In the genomic region with DNA sequence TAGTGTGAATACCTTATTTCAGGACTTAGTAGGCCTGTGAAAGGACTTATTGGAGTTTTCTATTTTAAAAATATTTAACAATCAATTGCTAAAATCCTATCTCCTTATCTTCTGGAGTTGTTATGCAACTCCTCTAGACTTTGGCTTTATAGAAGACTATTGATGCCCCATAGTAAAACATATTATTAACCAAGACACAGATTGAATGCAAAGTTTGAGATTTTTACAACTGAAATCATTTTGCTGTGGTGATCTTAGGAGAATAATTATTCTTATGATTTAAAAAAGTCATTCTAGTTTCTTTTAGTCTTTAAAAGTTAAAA, we compare ENCODE assay signal across 27 cellular contexts. TPM values are rescaled to one million over a fixed set of nuclear protein-coding genes. Genes with fewer than 3 reads are reported as not detected.
DNase-seq lines count a peak whose midpoint lies in the region; ATAC-seq and TF ChIP-seq lines count a peak whose summit lies in the region.
"Had no signal": no experiment of that assay in that cellular context is flagged by ENCODE, and none has a peak within 500 bp of the region (broad histone marks: within the 10 kb centered on the region; RNA-seq: fewer than 3 reads in every experiment).

No MANE protein-coding gene starts in this region.

- H3K27ac ChIP-seq in heart right ventricle (peak overlapping the region in 8 of 10 donors; percentile 8 to 98 (median 92)), PC-9 (no peak overlapping the region), dorsolateral prefrontal cortex (peak overlapping the region in 48 of 59 donors; percentile 1 to 98 (median 74)), thoracic aorta (peak overlapping the region; percentile 69 to 99), lower lobe of right lung (no peak overlapping the region)
- H3K27ac ChIP-seq: HL-60, SJCRH30, stomach, tibial nerve had no signal

- no peak for ATAC-seq in heart right ventricle
- no peak for ATAC-seq in Right ventricle myocardium inferior
- ATAC-seq in thoracic aorta (ENCODE audit: insufficient number of reproducible peaks, low FRiP score, low read depth): no peak
- no peak for ATAC-seq in lower lobe of right lung
- ATAC-seq: activated CD8-positive, alpha-beta memory T cell treated with anti-CD3 and anti-CD28 coated beads, Interleukin-2, amount 10 ng/mL, durations not matched to agents 7 days and 5 days; activated T-cell treated with anti-CD3 and anti-CD28 coated beads, Interleukin-2, amount 50 U/mL, for 4 hours; HCT116 had no signal

- H3K9me3 ChIP-seq in heart right ventricle (no peaks in the 10 kb centered on the region), PC-9 (ENCODE audit: insufficient read depth, low read depth) (no peaks in the 10 kb centered on the region), thoracic aorta (no peaks in the 10 kb centered on the region), lower lobe of right lung (no peaks in the 10 kb centered on the region)
- H3K9me3 ChIP-seq: pancreas, SJCRH30, stomach, tibial nerve had no signal

- H3K9me3 Mint-ChIP-seq in progenitor cell of endocrine pancreas (ENCODE audit: low read depth): no peaks in the 10 kb centered on the region
- H3K9me3 Mint-ChIP-seq: activated CD4-positive, alpha-beta T cell treated with anti-CD3 and anti-CD28 coated beads, Interleukin-2, amount 10 ng/mL, durations not matched to agents 24 days and 14 days; activated naive CD8-positive, alpha-beta T cell treated with anti-CD3 and anti-CD28 coated beads for 36 hours; activated T-cell treated with anti-CD3 and anti-CD28 coated beads, Interleukin-2, amount 50 U/mL, for 4 hours; dendritic cell treated with granulocyte-macrophage colony-stimulating factor and Interleukin-4, amounts not matched to agents 40 ng/mL and 50 ng/mL, for 4 days; memory B cell; nephron had no signal

- POLR2A ChIA-PET in PC-9 (lab: Charles Lee; ENCODE audit: unreplicated experiment): no interaction called here

- H3K27ac Mint-ChIP-seq in progenitor cell of endocrine pancreas: no peak overlapping the region
- H3K27ac Mint-ChIP-seq: activated CD4-positive, alpha-beta T cell treated with anti-CD3 and anti-CD28 coated beads, Interleukin-2, amount 10 ng/mL, durations not matched to agents 24 days and 14 days; activated CD8-positive, alpha-beta memory T cell treated with anti-CD3 and anti-CD28 coated beads, Interleukin-2, amount 10 ng/mL, durations not matched to agents 7 days and 5 days; activated naive CD8-positive, alpha-beta T cell treated with anti-CD3 and anti-CD28 coated beads for 36 hours; dendritic cell treated with granulocyte-macrophage colony-stimulating factor and Interleukin-4, amounts not matched to agents 40 ng/mL and 50 ng/mL, for 4 days; memory B cell; nephron had no signal

- H3K4me1 ChIP-seq in heart right ventricle (peaks cover 3 to 51% (median 19%) of the 10 kb centered on the region in 9 donors), PC-9 (replicated peaks; ENCODE audit: insufficient read depth) (peaks cover 4% of the 10 kb centered on the region), thoracic aorta (ENCODE audit: control insufficient read depth in 1 of 2, low read depth in 2 of 2) (peaks cover 36 to 62% of the 10 kb centered on the region in 2 donors), lower lobe of right lung (peaks cover 16% of the 10 kb centered on the region)
- H3K4me1 ChIP-seq: SJCRH30 had no signal

- no peak overlapping the region for H3K4me2 ChIP-seq in PC-9

- H3K36me3 ChIP-seq in heart right ventricle (peaks cover 0 to 49% (median 0%) of the 10 kb centered on the region in 9 donors), PC-9 (ENCODE audit: low read depth) (no peaks in the 10 kb centered on the region), thoracic aorta (peaks cover 8% of the 10 kb centered on the region), lower lobe of right lung (no peaks in the 10 kb centered on the region)
- H3K36me3 ChIP-seq: pancreas, SJCRH30 had no signal

- no peaks in the 10 kb centered on the region for H3K36me3 Mint-ChIP-seq in progenitor cell of endocrine pancreas (ENCODE audit: insufficient read depth)
- H3K36me3 Mint-ChIP-seq: activated CD8-positive, alpha-beta memory T cell treated with anti-CD3 and anti-CD28 coated beads, Interleukin-2, amount 10 ng/mL, durations not matched to agents 7 days and 5 days; activated naive CD8-positive, alpha-beta T cell treated with anti-CD3 and anti-CD28 coated beads for 36 hours; memory B cell had no signal

- BruUV-seq in PC-9 (replicated peaks; lab: Mats Ljungman, UMichigan): no TSS peak

- H3F3A ChIP-seq in PC-9 (ENCODE audit: insufficient read depth, low read depth): peaks cover 8% of the 10 kb centered on the region; the same call in 1 of the 2 replicates

- peak overlapping the region in 8 of 10 donors; percentile 65 to 87 (median 78) for H3K4me3 ChIP-seq in heart right ventricle
- no peak overlapping the region for H3K4me3 ChIP-seq in PC-9
- peak overlapping the region in 28 of 59 donors; percentile 1 to 91 (median 74) for H3K4me3 ChIP-seq in dorsolateral prefrontal cortex
- peak overlapping the region; percentile 98 for H3K4me3 ChIP-seq in thoracic aorta
- no peak overlapping the region for H3K4me3 ChIP-seq in lower lobe of right lung
- H3K4me3 ChIP-seq: pancreas, SJCRH30, stomach, tibial nerve had no signal

- peaks cover 0 to 84% (median 0%) of the 10 kb centered on the region in 7 donors for H3K27me3 ChIP-seq in heart right ventricle
- H3K27me3 ChIP-seq in PC-9 (ENCODE audit: insufficient read depth, low read depth): no peaks in the 10 kb centered on the region
- peaks cover 0 to 40% (median 7%) of the 10 kb centered on the region in 45 donors for H3K27me3 ChIP-seq in dorsolateral prefrontal cortex
- H3K27me3 ChIP-seq in thoracic aorta (replicated peaks; ENCODE audit: insufficient read depth): no peaks in the 10 kb centered on the region
- H3K27me3 ChIP-seq in lower lobe of right lung (ENCODE audit: low read depth): peaks cover 52% of the 10 kb centered on the region

- DNase-seq in heart right ventricle: no peak
- no peak for DNase-seq in Right ventricle myocardium inferior (ENCODE audit: missing footprints)
- no peak for DNase-seq in PC-9
- no peak for DNase-seq in dorsolateral prefrontal cortex
- DNase-seq in thoracic aorta (ENCODE audit: low spot score): no peak
- no peak for DNase-seq in putamen (ENCODE audit: low spot score)
- no peak for DNase-seq in progenitor cell of endocrine pancreas (ENCODE audit: low spot score, unreplicated experiment)
- no peak for DNase-seq in lower lobe of right lung
- DNase-seq: activated CD4-positive, alpha-beta T cell treated with anti-CD3 and anti-CD28 coated beads, Interleukin-2, amount 10 ng/mL, durations not matched to agents 24 days and 14 days; activated CD8-positive, alpha-beta memory T cell treated with anti-CD3 and anti-CD28 coated beads, Interleukin-2, amount 10 ng/mL, durations not matched to agents 7 days and 5 days; activated gamma-delta T cell; activated naive CD8-positive, alpha-beta T cell treated with anti-CD3 and anti-CD28 coated beads for 36 hours; activated T-cell treated with anti-CD3 and anti-CD28 coated beads, Interleukin-2, amount 50 U/mL, for 4 hours; aorta; foreskin melanocyte; NCI-H1417 treated with DMSO at 0.1 percent for 48 hours; NCI-H2107; stomach; T-helper 9 cell had no signal

- peaks cover 27% of the 10 kb centered on the region for H3K4me1 Mint-ChIP-seq in progenitor cell of endocrine pancreas (ENCODE audit: low read depth)

- CTCF ChIA-PET in PC-9 (lab: Charles Lee): interaction anchor here (0.7 kb wide), 1 partner anchor 438 kb away, joined by 3 read pairs; no protein-coding TSS in a partner anchor

- no peak overlapping the region for H3K4me3 Mint-ChIP-seq in progenitor cell of endocrine pancreas (ENCODE audit: low read depth)
- H3K4me3 Mint-ChIP-seq: activated CD4-positive, alpha-beta T cell treated with anti-CD3 and anti-CD28 coated beads, Interleukin-2, amount 10 ng/mL, durations not matched to agents 24 days and 14 days; activated CD8-positive, alpha-beta memory T cell treated with anti-CD3 and anti-CD28 coated beads, Interleukin-2, amount 10 ng/mL, durations not matched to agents 7 days and 5 days; activated naive CD8-positive, alpha-beta T cell treated with anti-CD3 and anti-CD28 coated beads for 36 hours; activated T-cell treated with anti-CD3 and anti-CD28 coated beads, Interleukin-2, amount 50 U/mL, for 4 hours; dendritic cell treated with granulocyte-macrophage colony-stimulating factor and Interleukin-4, amounts not matched to agents 40 ng/mL and 50 ng/mL, for 4 days; memory B cell; nephron had no signal

- H3K79me2 ChIP-seq in PC-9 (ENCODE audit: low read depth): no peaks in the 10 kb centered on the region

- TF ChIP-seq CTCF in heart right ventricle (IDR thresholded peaks at IDR 0.05) (no peak), PC-9 (conservative IDR thresholded peaks at IDR 0.05) (0 out of 2 replicates have a peak, but pooled peaks have one; percentile 13), dorsolateral prefrontal cortex (IDR thresholded peaks at IDR 0.05 in 54 of 56, conservative IDR thresholded peaks at IDR 0.05 in 2 of 56; ENCODE audit: low read depth in 1 of 56, partially characterized antibody in 56 of 56) (peak in 10 of 56 donors; percentile 1 to 39 (median 10)), thoracic aorta (IDR thresholded peaks at IDR 0.05) (no peak), progenitor cell of endocrine pancreas (IDR thresholded peaks at IDR 0.05; ENCODE audit: unreplicated experiment) (no peak), lower lobe of right lung (IDR thresholded peaks at IDR 0.05) (no peak)

- intact Hi-C loops in heart right ventricle (cut with DNase I) (loop anchor here in 5 of 10 donors (2.0 to 10.0 kb wide), 5 partner anchors 167 to 602 kb away; a partner anchor contains a TSS), Right ventricle myocardium inferior (cut with DNase I) (loop anchor here (5.0 to 10.0 kb wide), 3 partner anchors 217 to 599 kb away; a partner anchor contains a TSS), PC-9 (cut with micrococcal nuclease; ENCODE audit: unreplicated experiment) (loop anchor here (1.0 to 5.0 kb wide), 2 partner anchors 440 to 882 kb away; no protein-coding TSS in a partner anchor), dorsolateral prefrontal cortex (cut with DNase I) (no loop called here), lower lobe of right lung (cut with DNase I) (loop anchor here (5.0 kb wide), 1 partner anchor 442 kb away; no protein-coding TSS in a partner anchor)

- H4K20me1 ChIP-seq in PC-9 (ENCODE audit: insufficient read depth): no peaks in the 10 kb centered on the region

- H2AFZ ChIP-seq in PC-9: no peak overlapping the region

- peaks cover 29% of the 10 kb centered on the region for H3K27me3 Mint-ChIP-seq in progenitor cell of endocrine pancreas

- no peaks in the 10 kb centered on the region for H3K9me2 ChIP-seq in PC-9 (ENCODE audit: insufficient read depth)

RNA-seq across cellular contexts. Expression of a gene that starts 4.5 kb away (rescaled TPM):
- 10 to 100 TPM; 12.4 to 75.1 (median 36.2) TPM for total RNA-seq in heart right ventricle
- polyA plus RNA-seq in heart right ventricle: 10 to 100 TPM; 14.1 to 28.6 TPM
- total RNA-seq in Right ventricle myocardium inferior: 57.5 TPM
- total RNA-seq in PC-9 (2021): 0.15 TPM in 1 of 2 replicates, not detected in the other
- total RNA-seq in dorsolateral prefrontal cortex: 10 to 100 TPM in 16 of 120 experiments, 1 to 10 TPM in 104; 3.3 to 16.5 (median 7.2) TPM
- total RNA-seq in thoracic aorta: 10 to 100 TPM; 26.5 to 40.9 TPM
- 1.4 and 2.3 TPM in 2 replicates for total RNA-seq in progenitor cell of endocrine pancreas
- 2.8 TPM for total RNA-seq in lower lobe of right lung
- total RNA-seq: activated CD4-positive, alpha-beta T cell treated with anti-CD3 and anti-CD28 coated beads, Interleukin-2, amount 10 ng/mL, durations not matched to agents 24 days and 14 days; activated CD8-positive, alpha-beta memory T cell treated with anti-CD3 and anti-CD28 coated beads, Interleukin-2, amount 10 ng/mL, durations not matched to agents 7 days and 5 days; activated naive CD8-positive, alpha-beta T cell treated with anti-CD3 and anti-CD28 coated beads for 36 hours had no signal

RNA-seq across cellular contexts. Expression of a gene that starts 36.9 kb away (rescaled TPM):
- total RNA-seq in heart right ventricle (10 to 100 TPM in 7 of 10 donors, 1 to 10 TPM in 3; 6.2 to 21.3 (median 11.1) TPM), Right ventricle myocardium inferior (12.5 TPM), PC-9 (2021) (47.6 and 51.0 TPM in 2 replicates), dorsolateral prefrontal cortex (100 to 1,000 TPM in 118 of 120 experiments, 10 to 100 TPM in 2; 63.5 to 252 (median 193) TPM), thoracic aorta (10 to 100 TPM; 29.6 to 87.1 TPM), progenitor cell of endocrine pancreas (13.6 and 18.0 TPM in 2 replicates), lower lobe of right lung (64.4 TPM)
- 10 to 100 TPM in 1 of 2 donors, 1 to 10 TPM in 1; 4.2 to 10.2 TPM for polyA plus RNA-seq in heart right ventricle

Comparison
In these comparisons a context has a peak if more than half of its experiments do, and no peak if none do; other contexts are left out.
1. H3K27ac ChIP-seq: peak in heart right ventricle (8 of 10), dorsolateral prefrontal cortex (48 of 59) and thoracic aorta (2 of 2); none in PC-9 (single experiment) and lower lobe of right lung (single experiment).
2. H3K4me3 ChIP-seq: peak in heart right ventricle (8 of 10) and thoracic aorta (single experiment); none in PC-9 (single experiment) and lower lobe of right lung (single experiment).
3. intact Hi-C loops: an anchor here in Right ventricle myocardium inferior (5.0 to 10.0 kb wide), PC-9 (1.0 to 5.0 kb wide) and lower lobe of right lung (5.0 kb wide); none called in dorsolateral prefrontal cortex.